In genomic region chr17:64994281-64994680, GRCh38 we compare ENCODE assay signal across 23 cellular contexts.
"Had no signal": no experiment of that assay in that cellular context is flagged by ENCODE, and none has a peak within 500 bp of the region (broad histone marks: within the 10 kb centered on the region; RNA-seq: fewer than 3 reads in every experiment).

No MANE protein-coding gene starts in this region.

- H3K27me3 Mint-ChIP-seq: stimulated activated naive CD8-positive, alpha-beta T cell treated with anti-CD3 and anti-CD28 coated beads, Interleukin-15, Interleukin-2, amounts not matched to agents 100 ng/mL and 50 ng/mL, for 24 hours had no signal

- H3K9me3 ChIP-seq: lower lobe of right lung, tibial nerve, vagina had no signal

- H3K4me1 Mint-ChIP-seq: activated naive CD4-positive, alpha-beta T cell treated with anti-CD3 and anti-CD28 coated beads, Interleukin-2, amount 10 ng/mL, durations not matched to agents 7 days and 5 days; nephron progenitor cell had no signal

- DNase-seq: activated CD4-positive, alpha-beta T cell treated with anti-CD3 and anti-CD28 coated beads, Interleukin-2, amount 50 U/mL, for 1 hour; activated CD4-positive, CD25-positive, alpha-beta regulatory T cell; activated CD8-positive, alpha-beta memory T cell treated with anti-CD3 and anti-CD28 coated beads, Interleukin-2, amount 50 U/mL, for 4 hours; activated effector memory CD4-positive, alpha-beta T cell treated with Interleukin-2 at 50 U/mL for 16 hours; activated naive CD4-positive, alpha-beta T cell treated with anti-CD3 and anti-CD28 coated beads, Interleukin-2, amount 10 ng/mL, durations not matched to agents 7 days and 5 days; activated T-cell treated with anti-CD3 and anti-CD28 coated beads, Interleukin-2, amount 50 U/mL, for 4 hours; aorta; cortex of kidney; effector CD8-positive, alpha-beta T cell; left colon; lower lobe of right lung; midbrain; nephron progenitor cell; posterior cingulate gyrus; retina; stimulated activated CD4-positive, alpha-beta T cell treated with anti-CD3 and anti-CD28 coated beads, Interleukin-12 subunit alpha, Interleukin-12 subunit beta, amount 100 ng/mL, for 4 hours; stimulated activated CD4-positive, alpha-beta T cell treated with anti-CD3 and anti-CD28 coated beads, Interleukin-1b, Interleukin-23, amount 100 ng/mL, for 48 hours; T-helper 1 cell; T-helper 9 cell had no signal

- H3K4me1 ChIP-seq: tibial nerve had no signal

- H3K4me3 ChIP-seq: hepatocyte, lower lobe of right lung, tibial nerve, vagina had no signal

- H3K9me3 Mint-ChIP-seq: activated naive CD4-positive, alpha-beta T cell treated with anti-CD3 and anti-CD28 coated beads, Interleukin-2, amount 10 ng/mL, durations not matched to agents 7 days and 5 days; activated T-cell treated with anti-CD3 and anti-CD28 coated beads, Interleukin-2, amount 50 U/mL, for 4 hours; nephron progenitor cell; stimulated activated naive CD8-positive, alpha-beta T cell treated with anti-CD3 and anti-CD28 coated beads, Interleukin-15, Interleukin-2, amounts not matched to agents 100 ng/mL and 50 ng/mL, for 24 hours had no signal

- H3K4me3 Mint-ChIP-seq: activated naive CD4-positive, alpha-beta T cell treated with anti-CD3 and anti-CD28 coated beads, Interleukin-2, amount 10 ng/mL, durations not matched to agents 7 days and 5 days; activated T-cell treated with anti-CD3 and anti-CD28 coated beads, Interleukin-2, amount 50 U/mL, for 4 hours; nephron progenitor cell; stimulated activated naive CD8-positive, alpha-beta T cell treated with anti-CD3 and anti-CD28 coated beads, Interleukin-15, Interleukin-2, amounts not matched to agents 100 ng/mL and 50 ng/mL, for 24 hours had no signal

- ATAC-seq: activated T-cell treated with anti-CD3 and anti-CD28 coated beads, Interleukin-2, amount 50 U/mL, for 4 hours; left colon; lower lobe of right lung had no signal

- H3K36me3 Mint-ChIP-seq: activated naive CD4-positive, alpha-beta T cell treated with anti-CD3 and anti-CD28 coated beads, Interleukin-2, amount 10 ng/mL, durations not matched to agents 7 days and 5 days had no signal

- H3K36me3 ChIP-seq: lower lobe of right lung, vagina had no signal

- H3K27me3 ChIP-seq: hepatocyte, tibial nerve, vagina had no signal

- H3K27ac ChIP-seq: hepatocyte, lower lobe of right lung, tibial nerve, vagina had no signal

- H3K27ac Mint-ChIP-seq: activated naive CD4-positive, alpha-beta T cell treated with anti-CD3 and anti-CD28 coated beads, Interleukin-2, amount 10 ng/mL, durations not matched to agents 7 days and 5 days; nephron progenitor cell; stimulated activated naive CD8-positive, alpha-beta T cell treated with anti-CD3 and anti-CD28 coated beads, Interleukin-15, Interleukin-2, amounts not matched to agents 100 ng/mL and 50 ng/mL, for 24 hours had no signal
